Comparison of ENCODE assay signal across 1 cellular context in the genomic region with DNA sequence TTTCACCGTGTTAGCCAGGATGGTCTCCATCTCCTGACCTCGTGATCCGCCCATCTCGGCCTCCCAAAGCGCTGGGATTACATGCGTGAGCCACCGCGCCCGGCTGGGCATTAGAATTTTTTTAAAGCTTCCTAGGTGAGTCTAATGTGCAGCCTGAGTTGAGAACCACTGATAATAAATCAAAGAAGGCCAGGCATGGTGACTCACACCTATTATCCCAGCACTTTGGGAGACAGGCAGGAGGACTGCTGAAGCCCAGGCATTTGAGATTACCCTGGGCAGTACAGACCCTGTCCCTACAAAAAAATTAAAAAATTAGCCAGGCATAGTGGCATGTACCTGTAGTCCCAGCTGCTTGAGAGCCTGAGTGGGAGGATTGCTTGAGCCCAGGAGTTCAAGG.
TF ChIP-seq lines count a peak whose summit lies in the region.

No MANE protein-coding gene starts in this region.

TF ChIP-seq in HepG2, 621 proteins besides CTCF, POLR2A, EP300 and RAD21:
- no peak for TF ChIP-seq FOXK1 (CRISPR knock-in tag; IDR thresholded peaks at IDR 0.05; ENCODE audit: borderline replicate concordance, low read depth)
- TF ChIP-seq HNF4A (CRISPR knock-in tag; IDR thresholded peaks at IDR 0.05), result peak; percentile 43; the same call in 1 of the 2 replicates
- TF ChIP-seq, protein P1, sequence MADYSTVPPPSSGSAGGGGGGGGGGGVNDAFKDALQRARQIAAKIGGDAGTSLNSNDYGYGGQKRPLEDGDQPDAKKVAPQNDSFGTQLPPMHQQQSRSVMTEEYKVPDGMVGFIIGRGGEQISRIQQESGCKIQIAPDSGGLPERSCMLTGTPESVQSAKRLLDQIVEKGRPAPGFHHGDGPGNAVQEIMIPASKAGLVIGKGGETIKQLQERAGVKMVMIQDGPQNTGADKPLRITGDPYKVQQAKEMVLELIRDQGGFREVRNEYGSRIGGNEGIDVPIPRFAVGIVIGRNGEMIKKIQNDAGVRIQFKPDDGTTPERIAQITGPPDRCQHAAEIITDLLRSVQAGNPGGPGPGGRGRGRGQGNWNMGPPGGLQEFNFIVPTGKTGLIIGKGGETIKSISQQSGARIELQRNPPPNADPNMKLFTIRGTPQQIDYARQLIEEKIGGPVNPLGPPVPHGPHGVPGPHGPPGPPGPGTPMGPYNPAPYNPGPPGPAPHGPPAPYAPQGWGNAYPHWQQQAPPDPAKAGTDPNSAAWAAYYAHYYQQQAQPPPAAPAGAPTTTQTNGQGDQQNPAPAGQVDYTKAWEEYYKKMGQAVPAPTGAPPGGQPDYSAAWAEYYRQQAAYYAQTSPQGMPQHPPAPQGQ (CRISPR knock-in tag; IDR thresholded peaks at IDR 0.05; ENCODE audit: borderline replicate concordance), result no peak
- TF ChIP-seq TBX3 (IDR thresholded peaks at IDR 0.05; ENCODE audit: borderline replicate concordance), result no peak
- no peak for TF ChIP-seq ATM (IDR thresholded peaks at IDR 0.05; ENCODE audit: borderline replicate concordance)
- no peak for TF ChIP-seq PAWR (CRISPR knock-in tag; IDR thresholded peaks at IDR 0.05; ENCODE audit: borderline replicate concordance)
- no peak for TF ChIP-seq ZHX1 (CRISPR knock-in tag; IDR thresholded peaks at IDR 0.05; ENCODE audit: low read depth)
TF ChIP-seq in HepG2: peak in this region for 1.
